32 cellular contexts compared by ENCODE assay signal in genomic region chr11:44509291-44509690, GRCh38.
"Had no signal": no experiment of that assay in that cellular context is flagged by ENCODE, and none has a peak within 500 bp of the region (broad histone marks: within the 10 kb centered on the region; RNA-seq: fewer than 3 reads in every experiment).

No MANE protein-coding gene starts in this region.

- H3K9me3 Mint-ChIP-seq: activated naive CD4-positive, alpha-beta T cell treated with anti-CD3 and anti-CD28 coated beads for 36 hours; activated naive CD8-positive, alpha-beta T cell treated with anti-CD3 and anti-CD28 coated beads for 36 hours had no signal

- H3K9me3 ChIP-seq: adrenal gland, body of pancreas, colonic mucosa, gastrocnemius medialis, neutrophil, right lobe of liver, thyroid gland had no signal

- H3K4me1 Mint-ChIP-seq: activated naive CD8-positive, alpha-beta T cell treated with anti-CD3 and anti-CD28 coated beads for 36 hours; natural killer cell; stimulated activated effector memory CD8-positive, alpha-beta T cell treated with anti-CD3 and anti-CD28 coated beads, Interleukin-12 subunit alpha, Interleukin-12 subunit beta, amount 100 ng/mL, for 72 hours had no signal

- H3K27me3 ChIP-seq: adrenal gland, body of pancreas, cardiac muscle cell, colonic mucosa, gastrocnemius medialis, right lobe of liver, thyroid gland, upper lobe of left lung had no signal

- ATAC-seq: body of pancreas; effector memory CD8-positive, alpha-beta T cell; gastrocnemius medialis; left cardiac atrium; natural killer cell; right lobe of liver; stimulated activated effector memory CD8-positive, alpha-beta T cell treated with anti-CD3 and anti-CD28 coated beads, Interleukin-12 subunit alpha, Interleukin-12 subunit beta, amount 100 ng/mL, for 72 hours had no signal

- H3K36me3 ChIP-seq: adrenal gland, cardiac muscle cell, colonic mucosa, gastrocnemius medialis, neutrophil, right lobe of liver, thyroid gland, upper lobe of left lung had no signal

- H3K4me3 Mint-ChIP-seq: activated naive CD4-positive, alpha-beta T cell treated with anti-CD3 and anti-CD28 coated beads for 36 hours; activated naive CD8-positive, alpha-beta T cell treated with anti-CD3 and anti-CD28 coated beads for 36 hours; effector memory CD8-positive, alpha-beta T cell; natural killer cell; stimulated activated effector memory CD8-positive, alpha-beta T cell treated with anti-CD3 and anti-CD28 coated beads, Interleukin-12 subunit alpha, Interleukin-12 subunit beta, amount 100 ng/mL, for 72 hours; stimulated activated naive CD8-positive, alpha-beta T cell treated with anti-CD3 and anti-CD28 coated beads, Interleukin-15, Interleukin-2, amounts not matched to agents 100 ng/mL and 50 ng/mL, for 24 hours had no signal

- H3K4me3 ChIP-seq: adrenal gland, body of pancreas, cardiac muscle cell, colonic mucosa, dorsolateral prefrontal cortex, gastrocnemius medialis, right lobe of liver, skin epidermis, thyroid gland, upper lobe of left lung had no signal

- H3K27ac Mint-ChIP-seq: activated naive CD4-positive, alpha-beta T cell treated with anti-CD3 and anti-CD28 coated beads for 36 hours; activated naive CD8-positive, alpha-beta T cell treated with anti-CD3 and anti-CD28 coated beads for 36 hours; effector memory CD8-positive, alpha-beta T cell; natural killer cell; progenitor cell of endocrine pancreas; stimulated activated effector memory CD8-positive, alpha-beta T cell treated with anti-CD3 and anti-CD28 coated beads, Interleukin-12 subunit alpha, Interleukin-12 subunit beta, amount 100 ng/mL, for 72 hours; stimulated activated naive CD8-positive, alpha-beta T cell treated with anti-CD3 and anti-CD28 coated beads, Interleukin-15, Interleukin-2, amounts not matched to agents 100 ng/mL and 50 ng/mL, for 24 hours had no signal

- H3K4me1 ChIP-seq: adrenal gland, body of pancreas, colonic mucosa, gastrocnemius medialis, right lobe of liver, upper lobe of left lung had no signal

- H3K27ac ChIP-seq: adrenal gland, body of pancreas, cardiac muscle cell, colonic mucosa, dorsolateral prefrontal cortex, gastrocnemius medialis, neutrophil, right lobe of liver, skin epidermis, thyroid gland, upper lobe of left lung had no signal

- DNase-seq: activated CD4-positive, alpha-beta T cell treated with anti-CD3 and anti-CD28 coated beads for 4 hours; activated CD4-positive, alpha-beta T cell treated with anti-CD3 and anti-CD28 coated beads, Interleukin-2, amount 50 U/mL, for 4 hours; activated effector memory CD4-positive, alpha-beta T cell treated with Interleukin-2 at 50 U/mL for 16 hours; activated naive CD4-positive, alpha-beta T cell treated with anti-CD3 and anti-CD28 coated beads for 36 hours; activated naive CD8-positive, alpha-beta T cell treated with anti-CD3 and anti-CD28 coated beads for 36 hours; activated T-cell treated with anti-CD3 and anti-CD28 coated beads for 4 hours; adrenal gland; aorta; body of pancreas; cerebellar nuclear complex; colonic mucosa; dorsolateral prefrontal cortex; effector memory CD8-positive, alpha-beta T cell; erythroblast; gastrocnemius medialis; glutamatergic neuron; left cardiac atrium; mammary epithelial cell; midbrain; natural killer cell; right lobe of liver; stimulated activated CD4-positive, alpha-beta T cell treated with anti-CD3 and anti-CD28 coated beads, Interleukin-12 subunit alpha, Interleukin-12 subunit beta, amount 100 ng/mL, for 4 hours; stimulated activated CD4-positive, alpha-beta T cell treated with anti-CD3 and anti-CD28 coated beads, Interleukin-4, amount 100 ng/mL, for 24 hours; substantia nigra; thyroid gland; upper lobe of left lung had no signal

- H3K36me3 Mint-ChIP-seq: activated naive CD8-positive, alpha-beta T cell treated with anti-CD3 and anti-CD28 coated beads for 36 hours; natural killer cell; stimulated activated effector memory CD8-positive, alpha-beta T cell treated with anti-CD3 and anti-CD28 coated beads, Interleukin-12 subunit alpha, Interleukin-12 subunit beta, amount 100 ng/mL, for 72 hours had no signal
